20 cellular contexts compared by ENCODE assay signal in the genomic region with DNA sequence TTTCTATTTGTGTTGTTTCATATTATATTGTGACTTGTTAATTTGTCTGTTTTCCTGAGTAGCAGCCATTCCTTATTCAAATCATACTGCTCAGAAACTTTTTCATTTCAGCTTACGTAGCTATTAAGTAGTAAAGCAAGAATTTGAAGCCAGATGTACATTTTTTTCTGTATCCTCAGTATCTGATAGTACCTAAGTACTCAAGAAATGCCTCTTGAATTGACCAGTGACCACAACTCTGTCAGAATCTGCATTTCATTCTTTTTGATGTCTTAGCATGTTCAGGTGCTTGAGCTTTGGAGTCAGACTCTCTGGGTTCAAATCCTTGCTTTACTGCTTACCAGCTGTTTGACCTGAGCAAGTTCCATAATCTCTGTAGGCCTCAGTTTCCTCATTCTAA. TPM values are rescaled to one million over a fixed set of nuclear protein-coding genes. Genes with fewer than 3 reads are reported as not detected.
A peak's percentile ranks its signal among the peaks of the same experiment; 100 is the strongest.
DNase-seq lines count a peak whose midpoint lies in the region; ATAC-seq and TF ChIP-seq lines count a peak whose summit lies in the region.
"Had no signal": no experiment of that assay in that cellular context is flagged by ENCODE, and none has a peak within 500 bp of the region (broad histone marks: within the 10 kb centered on the region; RNA-seq: fewer than 3 reads in every experiment).

No MANE protein-coding gene starts in this region.

- H3K4me1 ChIP-seq in Loucy (ENCODE audit: insufficient read depth, low read length, poor library complexity, severe bottlenecking), result peaks cover 14% of the 10 kb centered on the region

- H3K4me2 ChIP-seq in Loucy (ENCODE audit: low read depth, low read length, poor library complexity, severe bottlenecking), result peak overlapping the region; percentile 12
- H3K4me2 ChIP-seq: BLaER1 treated with 17β-estradiol and CSF1 and Interleukin-3, amounts not matched to agents 10 nM and 100 nM had no signal

- no peak for DNase-seq in activated T-cell treated with anti-CD3 and anti-CD28 coated beads, Interleukin-2, amount 50 U/mL, for 72 hours
- DNase-seq in activated T-cell treated with anti-CD3 and anti-CD28 coated beads, Interleukin-2, amount 50 U/mL, for 1 hour, result no peak
- DNase-seq in amniotic epithelial cell (ENCODE audit: low read depth), result peak; percentile 61
- DNase-seq: CD4-positive, alpha-beta T cell; CD8-positive, alpha-beta memory T cell; DMS 273 treated with DMSO at 0.1 percent for 48 hours; DMS79; EL; GDM1; GM23248; H9 had no signal

- peaks cover 50% of the 10 kb centered on the region for H3K4me1 Mint-ChIP-seq in activated T-cell treated with anti-CD3 and anti-CD28 coated beads, Interleukin-2, amount 50 U/mL, for 72 hours (ENCODE audit: low read depth)

- no peaks in the 10 kb centered on the region for H3K27me3 ChIP-seq in Loucy (ENCODE audit: insufficient read depth, low read length, poor library complexity, severe bottlenecking)
- H3K27me3 ChIP-seq: BLaER1 treated with 17β-estradiol and CSF1 and Interleukin-3, amounts not matched to agents 10 nM and 100 nM had no signal

- peaks cover 0 to 2% of the 10 kb centered on the region in 2 donors for H3K36me3 Mint-ChIP-seq in activated T-cell treated with anti-CD3 and anti-CD28 coated beads, Interleukin-2, amount 50 U/mL, for 72 hours (ENCODE audit: insufficient read depth in 2 of 2)

- peaks cover 95% of the 10 kb centered on the region for H3K79me2 ChIP-seq in Loucy (ENCODE audit: insufficient read depth, low read length)

- H3K4me3 Mint-ChIP-seq in activated T-cell treated with anti-CD3 and anti-CD28 coated beads, Interleukin-2, amount 50 U/mL, for 72 hours, result no peak overlapping the region
- H3K4me3 Mint-ChIP-seq: B cell; CD14-positive monocyte; CD4-positive, alpha-beta T cell; CD8-positive, alpha-beta memory T cell; H9 had no signal

- no peaks in the 10 kb centered on the region for H3K9me2 ChIP-seq in Loucy (replicated peaks; ENCODE audit: low read depth, low read length)

- H3K4me3 ChIP-seq in Loucy (ENCODE audit: low read length, poor library complexity, severe bottlenecking), result no peak overlapping the region
- H3K4me3 ChIP-seq: BLaER1 treated with 17β-estradiol and CSF1 and Interleukin-3, amounts not matched to agents 10 nM and 100 nM; GM12878; GM23248 had no signal

- no peak overlapping the region for H3K9ac ChIP-seq in Loucy (ENCODE audit: low read depth, low read length, poor library complexity, severe bottlenecking)
- H3K9ac ChIP-seq: BLaER1 treated with 17β-estradiol and CSF1 and Interleukin-3, amounts not matched to agents 10 nM and 100 nM; GM23248 had no signal

- H3K9me3 ChIP-seq in Loucy (ENCODE audit: insufficient read depth, low read depth, low read length), result no peaks in the 10 kb centered on the region

- no peaks in the 10 kb centered on the region for H3F3A ChIP-seq in Loucy (ENCODE audit: low read depth)

- no peak for TF ChIP-seq CTCF in Loucy (conservative IDR thresholded peaks at IDR 0.05; ENCODE audit: low read length)

- no peak for ATAC-seq in activated T-cell treated with anti-CD3 and anti-CD28 coated beads, Interleukin-2, amount 50 U/mL, for 72 hours (replicated peaks in 1 of 2)
- no peak for ATAC-seq in GM18861 (IDR thresholded peaks at IDR 0.05; ENCODE audit: unreplicated experiment)
- no peak for ATAC-seq in HG03521 (IDR thresholded peaks at IDR 0.05; ENCODE audit: unreplicated experiment)
- no peak for ATAC-seq in GM21723 (IDR thresholded peaks at IDR 0.05; ENCODE audit: unreplicated experiment)
- ATAC-seq: GM12878, HCT116 had no signal

- no peaks in the 10 kb centered on the region for H3K27me3 Mint-ChIP-seq in activated T-cell treated with anti-CD3 and anti-CD28 coated beads, Interleukin-2, amount 50 U/mL, for 72 hours (ENCODE audit: low read depth)
- H3K27me3 Mint-ChIP-seq: B cell; CD4-positive, alpha-beta T cell; CD8-positive, alpha-beta memory T cell had no signal

- H2AFZ ChIP-seq in Loucy (ENCODE audit: low read length), result no peak overlapping the region
- H2AFZ ChIP-seq: GM23248 had no signal

- H3K27ac Mint-ChIP-seq in activated T-cell treated with anti-CD3 and anti-CD28 coated beads, Interleukin-2, amount 50 U/mL, for 72 hours, result peak overlapping the region; percentile 52
- H3K27ac Mint-ChIP-seq: B cell; CD4-positive, alpha-beta T cell had no signal

- H3K9me3 Mint-ChIP-seq in activated T-cell treated with anti-CD3 and anti-CD28 coated beads, Interleukin-2, amount 50 U/mL, for 72 hours, result no peaks in the 10 kb centered on the region
- H3K9me3 Mint-ChIP-seq: CD14-positive monocyte; CD4-positive, alpha-beta T cell; CD8-positive, alpha-beta memory T cell; H9 had no signal

- H3K36me3 ChIP-seq in Loucy (ENCODE audit: insufficient read depth, low read length), result peaks cover 5% of the 10 kb centered on the region

- peaks cover 47% of the 10 kb centered on the region for H4K20me1 ChIP-seq in Loucy (ENCODE audit: insufficient read depth, low read length, poor library complexity, severe bottlenecking)

RNA-seq across cellular contexts. Expression of gene ZFAND6, which starts 30.6 kb away (rescaled TPM):
- 10 to 100 TPM; 43.9 to 44.1 TPM for total RNA-seq in activated T-cell treated with anti-CD3 and anti-CD28 coated beads, Interleukin-2, amount 50 U/mL, for 72 hours
